ENCODE assay signal across 13 cellular contexts in the genomic region with DNA sequence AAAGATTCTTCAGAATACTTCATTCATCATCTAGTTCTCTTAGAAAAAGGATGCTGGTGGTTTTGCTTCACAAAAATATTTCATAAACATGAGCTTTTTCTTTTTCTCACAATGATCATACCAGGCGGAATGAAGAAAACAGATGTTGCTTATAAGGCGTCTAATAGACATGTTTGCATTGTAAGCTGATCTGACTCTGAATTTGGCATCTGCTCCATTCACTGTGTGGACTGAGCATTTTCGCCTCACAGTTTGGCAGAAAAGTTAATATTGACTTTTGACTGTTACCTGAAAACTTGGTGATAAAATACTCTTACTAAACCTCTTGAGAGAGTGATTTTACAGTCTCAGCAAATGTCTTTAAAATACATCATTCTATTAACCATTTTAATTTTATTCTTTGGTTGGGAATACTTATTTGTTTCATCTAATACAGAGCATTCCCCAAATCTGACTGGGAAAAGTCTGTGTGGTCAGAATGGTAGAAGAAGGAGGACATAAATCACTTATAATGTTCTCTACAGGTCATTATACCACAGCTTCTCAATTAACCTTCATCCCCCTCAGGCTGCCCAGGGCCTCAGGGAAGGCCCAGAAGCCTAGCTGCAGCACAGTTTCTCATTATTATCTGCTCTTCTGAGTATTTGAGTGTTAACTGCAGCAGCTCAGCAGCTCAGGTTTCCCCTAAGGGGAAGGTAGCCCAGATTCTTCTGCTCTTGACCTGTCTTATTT.
DNase-seq lines count a peak whose midpoint lies in the region; ATAC-seq, FAIRE-seq and TF ChIP-seq lines count a peak whose summit lies in the region.
"Had no signal": no experiment of that assay in that cellular context is flagged by ENCODE, and none has a peak within 500 bp of the region (broad histone marks: within the 10 kb centered on the region; RNA-seq: fewer than 3 reads in every experiment).

No MANE protein-coding gene starts in this region.

- H3K9me3 ChIP-seq in SJCRH30 (replicated peaks) (no peaks in the 10 kb centered on the region), mucosa of descending colon (no peaks in the 10 kb centered on the region)
- H3K9me3 ChIP-seq: Peyer's patch had no signal

- intact Hi-C loops in mucosa of descending colon (cut with DNase I, micrococcal nuclease), result no loop called here

- H3K4me1 ChIP-seq in SJCRH30, result peaks cover 12% of the 10 kb centered on the region
- H3K4me1 ChIP-seq in mucosa of descending colon (ENCODE audit: low read depth), result no peaks in the 10 kb centered on the region
- H3K4me1 ChIP-seq: Peyer's patch had no signal

- ATAC-seq in mucosa of descending colon (peak; percentile 51), HG02938 (IDR thresholded peaks at IDR 0.05; ENCODE audit: unreplicated experiment) (no peak)
- ATAC-seq: right cardiac atrium had no signal

- TF ChIP-seq CTCF in mucosa of descending colon (IDR thresholded peaks at IDR 0.05), result no peak
- no peak for TF ChIP-seq CTCF in GM20000 (IDR thresholded peaks at IDR 0.05; ENCODE audit: extremely low read depth, missing control alignments)

- no peaks in the 10 kb centered on the region for H3K27me3 ChIP-seq in SJCRH30
- H3K27me3 ChIP-seq: Peyer's patch had no signal

- peak; percentile 71 for DNase-seq in NCI-H1694 treated with DMSO at 0.1 percent for 48 hours (lab: John Stamatoyannopoulos, UW)
- peak; percentile 27 to 70 for DNase-seq in SJCRH30
- DNase-seq in mucosa of descending colon, result no peak
- no peak for DNase-seq in GM20000 (ENCODE audit: low spot score)
- no peak for DNase-seq in activated CD4-positive, alpha-beta T cell treated with anti-CD3 and anti-CD28 coated beads for 48 hours
- DNase-seq in NK-92 (lab: John Stamatoyannopoulos, UW; ENCODE audit: unreplicated experiment), result no peak
- DNase-seq: activated naive CD4-positive, alpha-beta T cell treated with anti-CD3 and anti-CD28 coated beads, Interleukin-2, amount 10 ng/mL, durations not matched to agents 7 days and 5 days; C1 segment of cervical spinal cord; immature natural killer cell; Peyer's patch; right cardiac atrium had no signal

- no peak overlapping the region for H3K27ac ChIP-seq in SJCRH30
- H3K27ac ChIP-seq: Peyer's patch had no signal

- FAIRE-seq in G401.6 (lab: Jason Lieb, UNC), result peak; percentile 30

- no peak overlapping the region for H3K4me3 ChIP-seq in SJCRH30
- no peak overlapping the region for H3K4me3 ChIP-seq in mucosa of descending colon
- H3K4me3 ChIP-seq: Peyer's patch had no signal

- no peaks in the 10 kb centered on the region for H3K36me3 ChIP-seq in SJCRH30
- no peaks in the 10 kb centered on the region for H3K36me3 ChIP-seq in mucosa of descending colon (ENCODE audit: low read depth)
- H3K36me3 ChIP-seq: Peyer's patch had no signal

Comparison
In these comparisons a context has a peak if more than half of its experiments do, and no peak if none do; other contexts are left out.
1. DNase-seq: peak in NCI-H1694 treated with DMSO at 0.1 percent for 48 hours (single experiment) and SJCRH30 (2 of 2); none in mucosa of descending colon (0 of 3), GM20000 (single experiment), activated CD4-positive, alpha-beta T cell treated with anti-CD3 and anti-CD28 coated beads for 48 hours (single experiment) and NK-92 (single experiment).